ENCODE assay signal across 1 cellular context in the genomic region with DNA sequence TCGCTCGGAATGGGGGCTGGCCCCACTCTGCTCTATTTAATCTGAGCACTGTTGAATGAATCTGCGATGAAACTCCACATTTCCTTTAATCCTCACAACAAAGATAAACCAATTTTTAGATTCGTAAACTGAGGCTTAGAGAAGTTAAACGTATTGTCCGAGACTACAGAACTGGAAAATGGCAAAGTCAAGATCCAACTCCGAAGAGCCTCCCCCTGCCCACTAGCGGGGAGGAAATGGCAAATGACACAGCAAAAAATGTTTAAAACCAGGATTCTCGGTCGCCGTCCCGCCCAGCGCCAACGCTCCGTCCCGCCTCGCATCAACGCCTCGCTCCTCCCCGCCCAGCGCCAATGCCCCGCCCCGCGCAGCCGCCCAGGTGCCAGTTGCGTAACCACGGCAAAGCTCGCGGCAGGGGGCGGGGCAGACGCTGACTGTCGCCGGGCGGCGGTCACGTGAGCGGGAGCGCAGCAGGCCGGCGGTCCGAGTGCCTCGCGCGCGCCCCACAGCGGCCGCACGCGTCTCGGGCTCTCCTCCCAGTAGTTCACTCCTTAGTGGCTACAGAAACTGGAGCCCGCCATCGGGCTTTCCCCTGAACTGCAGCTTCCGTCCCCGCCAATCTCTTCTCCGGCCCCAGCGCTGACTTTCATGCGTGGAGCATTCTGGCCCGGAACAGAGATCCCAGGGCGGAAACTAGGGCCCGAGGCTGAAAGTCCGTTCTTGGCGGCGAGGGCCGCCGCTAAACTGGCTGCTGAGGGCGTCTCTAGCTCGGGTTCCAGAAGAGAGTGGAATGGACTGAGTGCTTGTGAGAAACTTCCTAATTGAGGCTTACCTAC.
TF ChIP-seq lines count a peak whose summit lies in the region.

No MANE protein-coding gene starts in this region.

TF ChIP-seq in HepG2, 621 proteins besides CTCF, POLR2A, EP300 and RAD21 (continues in another document):
- TF ChIP-seq, protein P1, sequence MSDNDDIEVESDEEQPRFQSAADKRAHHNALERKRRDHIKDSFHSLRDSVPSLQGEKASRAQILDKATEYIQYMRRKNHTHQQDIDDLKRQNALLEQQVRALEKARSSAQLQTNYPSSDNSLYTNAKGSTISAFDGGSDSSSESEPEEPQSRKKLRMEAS (IDR thresholded peaks at IDR 0.05), result peak; percentile 84
- no peak for TF ChIP-seq PRPF4 (IDR thresholded peaks at IDR 0.05; ENCODE audit: low read depth, low read length, poor library complexity, severe bottlenecking)
- no peak for TF ChIP-seq SYNCRIP (IDR thresholded peaks at IDR 0.05; ENCODE audit: insufficient read depth, low read depth, low read length)
- no peak for TF ChIP-seq ZNF136 (CRISPR knock-in tag; IDR thresholded peaks at IDR 0.05; ENCODE audit: low read depth)
- peak; percentile 73; the same call in 1 of the 2 replicates for TF ChIP-seq GFI1 (CRISPR knock-in tag; IDR thresholded peaks at IDR 0.05; ENCODE audit: borderline replicate concordance)
- TF ChIP-seq HNRNPL (IDR thresholded peaks at IDR 0.05; ENCODE audit: low read depth, low read length), result no peak
- no peak; the same call in 1 of the 2 replicates for TF ChIP-seq WIZ (CRISPR knock-in tag; IDR thresholded peaks at IDR 0.05)
- TF ChIP-seq ATRX (CRISPR knock-in tag; IDR thresholded peaks at IDR 0.05; ENCODE audit: borderline replicate concordance), result no peak
- TF ChIP-seq, protein P2, sequence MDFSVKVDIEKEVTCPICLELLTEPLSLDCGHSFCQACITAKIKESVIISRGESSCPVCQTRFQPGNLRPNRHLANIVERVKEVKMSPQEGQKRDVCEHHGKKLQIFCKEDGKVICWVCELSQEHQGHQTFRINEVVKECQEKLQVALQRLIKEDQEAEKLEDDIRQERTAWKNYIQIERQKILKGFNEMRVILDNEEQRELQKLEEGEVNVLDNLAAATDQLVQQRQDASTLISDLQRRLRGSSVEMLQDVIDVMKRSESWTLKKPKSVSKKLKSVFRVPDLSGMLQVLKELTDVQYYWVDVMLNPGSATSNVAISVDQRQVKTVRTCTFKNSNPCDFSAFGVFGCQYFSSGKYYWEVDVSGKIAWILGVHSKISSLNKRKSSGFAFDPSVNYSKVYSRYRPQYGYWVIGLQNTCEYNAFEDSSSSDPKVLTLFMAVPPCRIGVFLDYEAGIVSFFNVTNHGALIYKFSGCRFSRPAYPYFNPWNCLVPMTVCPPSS (IDR thresholded peaks at IDR 0.05), result no peak
- no peak for TF ChIP-seq ZMYM3 (CRISPR knock-in tag; IDR thresholded peaks at IDR 0.05)
- TF ChIP-seq PHF5A (CRISPR knock-in tag; IDR thresholded peaks at IDR 0.05; ENCODE audit: low read depth, unreplicated experiment), result peak; percentile 92
- no peak for TF ChIP-seq PAX8 (CRISPR knock-in tag; IDR thresholded peaks at IDR 0.05; ENCODE audit: borderline replicate concordance)
- no peak for TF ChIP-seq CREM (IDR thresholded peaks at IDR 0.05)
- no peak for TF ChIP-seq CREM (CRISPR knock-in tag; IDR thresholded peaks at IDR 0.05)
- TF ChIP-seq, protein P3, sequence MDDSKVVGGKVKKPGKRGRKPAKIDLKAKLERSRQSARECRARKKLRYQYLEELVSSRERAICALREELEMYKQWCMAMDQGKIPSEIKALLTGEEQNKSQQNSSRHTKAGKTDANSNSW (CRISPR knock-in tag; IDR thresholded peaks at IDR 0.05; ENCODE audit: borderline replicate concordance), result no peak
- peak; percentile 99 for TF ChIP-seq BHLHE40 (IDR thresholded peaks at IDR 0.05; ENCODE audit: low read length)
- TF ChIP-seq ZNF33A (CRISPR knock-in tag; IDR thresholded peaks at IDR 0.05; ENCODE audit: borderline replicate concordance), result no peak
- TF ChIP-seq ZNF552 (CRISPR knock-in tag; IDR thresholded peaks at IDR 0.05; ENCODE audit: borderline replicate concordance), result 0 out of 2 replicates have a peak, but pooled peaks have one; percentile 43
- TF ChIP-seq, protein P4, sequence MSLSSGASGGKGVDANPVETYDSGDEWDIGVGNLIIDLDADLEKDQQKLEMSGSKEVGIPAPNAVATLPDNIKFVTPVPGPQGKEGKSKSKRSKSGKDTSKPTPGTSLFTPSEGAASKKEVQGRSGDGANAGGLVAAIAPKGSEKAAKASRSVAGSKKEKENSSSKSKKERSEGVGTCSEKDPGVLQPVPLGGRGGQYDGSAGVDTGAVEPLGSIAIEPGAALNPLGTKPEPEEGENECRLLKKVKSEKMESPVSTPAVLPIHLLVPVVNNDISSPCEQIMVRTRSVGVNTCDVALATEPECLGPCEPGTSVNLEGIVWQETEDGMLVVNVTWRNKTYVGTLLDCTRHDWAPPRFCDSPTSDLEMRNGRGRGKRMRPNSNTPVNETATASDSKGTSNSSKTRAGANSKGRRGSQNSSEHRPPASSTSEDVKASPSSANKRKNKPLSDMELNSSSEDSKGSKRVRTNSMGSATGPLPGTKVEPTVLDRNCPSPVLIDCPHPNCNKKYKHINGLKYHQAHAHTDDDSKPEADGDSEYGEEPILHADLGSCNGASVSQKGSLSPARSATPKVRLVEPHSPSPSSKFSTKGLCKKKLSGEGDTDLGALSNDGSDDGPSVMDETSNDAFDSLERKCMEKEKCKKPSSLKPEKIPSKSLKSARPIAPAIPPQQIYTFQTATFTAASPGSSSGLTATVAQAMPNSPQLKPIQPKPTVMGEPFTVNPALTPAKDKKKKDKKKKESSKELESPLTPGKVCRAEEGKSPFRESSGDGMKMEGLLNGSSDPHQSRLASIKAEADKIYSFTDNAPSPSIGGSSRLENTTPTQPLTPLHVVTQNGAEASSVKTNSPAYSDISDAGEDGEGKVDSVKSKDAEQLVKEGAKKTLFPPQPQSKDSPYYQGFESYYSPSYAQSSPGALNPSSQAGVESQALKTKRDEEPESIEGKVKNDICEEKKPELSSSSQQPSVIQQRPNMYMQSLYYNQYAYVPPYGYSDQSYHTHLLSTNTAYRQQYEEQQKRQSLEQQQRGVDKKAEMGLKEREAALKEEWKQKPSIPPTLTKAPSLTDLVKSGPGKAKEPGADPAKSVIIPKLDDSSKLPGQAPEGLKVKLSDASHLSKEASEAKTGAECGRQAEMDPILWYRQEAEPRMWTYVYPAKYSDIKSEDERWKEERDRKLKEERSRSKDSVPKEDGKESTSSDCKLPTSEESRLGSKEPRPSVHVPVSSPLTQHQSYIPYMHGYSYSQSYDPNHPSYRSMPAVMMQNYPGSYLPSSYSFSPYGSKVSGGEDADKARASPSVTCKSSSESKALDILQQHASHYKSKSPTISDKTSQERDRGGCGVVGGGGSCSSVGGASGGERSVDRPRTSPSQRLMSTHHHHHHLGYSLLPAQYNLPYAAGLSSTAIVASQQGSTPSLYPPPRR (CRISPR knock-in tag; IDR thresholded peaks at IDR 0.05; ENCODE audit: borderline replicate concordance), result peak; percentile 63; the same call in 1 of the 2 replicates
- TF ChIP-seq, protein P5, sequence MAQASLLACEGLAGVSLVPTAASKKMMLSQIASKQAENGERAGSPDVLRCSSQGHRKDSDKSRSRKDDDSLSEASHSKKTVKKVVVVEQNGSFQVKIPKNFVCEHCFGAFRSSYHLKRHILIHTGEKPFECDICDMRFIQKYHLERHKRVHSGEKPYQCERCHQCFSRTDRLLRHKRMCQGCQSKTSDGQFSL (CRISPR knock-in tag; IDR thresholded peaks at IDR 0.05), result no peak
- no peak for TF ChIP-seq KMT2A (CRISPR knock-in tag; IDR thresholded peaks at IDR 0.05)
- no peak for TF ChIP-seq ATM (IDR thresholded peaks at IDR 0.05; ENCODE audit: borderline replicate concordance)
- TF ChIP-seq, protein P6, sequence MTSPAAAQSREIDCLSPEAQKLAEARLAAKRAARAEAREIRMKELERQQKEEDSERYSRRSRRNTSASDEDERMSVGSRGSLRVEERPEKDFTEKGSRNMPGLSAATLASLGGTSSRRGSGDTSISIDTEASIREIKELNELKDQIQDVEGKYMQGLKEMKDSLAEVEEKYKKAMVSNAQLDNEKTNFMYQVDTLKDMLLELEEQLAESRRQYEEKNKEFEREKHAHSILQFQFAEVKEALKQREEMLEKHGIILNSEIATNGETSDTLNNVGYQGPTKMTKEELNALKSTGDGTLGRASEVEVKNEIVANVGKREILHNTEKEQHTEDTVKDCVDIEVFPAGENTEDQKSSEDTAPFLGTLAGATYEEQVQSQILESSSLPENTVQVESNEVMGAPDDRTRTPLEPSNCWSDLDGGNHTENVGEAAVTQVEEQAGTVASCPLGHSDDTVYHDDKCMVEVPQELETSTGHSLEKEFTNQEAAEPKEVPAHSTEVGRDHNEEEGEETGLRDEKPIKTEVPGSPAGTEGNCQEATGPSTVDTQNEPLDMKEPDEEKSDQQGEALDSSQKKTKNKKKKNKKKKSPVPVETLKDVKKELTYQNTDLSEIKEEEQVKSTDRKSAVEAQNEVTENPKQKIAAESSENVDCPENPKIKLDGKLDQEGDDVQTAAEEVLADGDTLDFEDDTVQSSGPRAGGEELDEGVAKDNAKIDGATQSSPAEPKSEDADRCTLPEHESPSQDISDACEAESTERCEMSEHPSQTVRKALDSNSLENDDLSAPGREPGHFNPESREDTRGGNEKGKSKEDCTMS (CRISPR knock-in tag; conservative IDR thresholded peaks at IDR 0.05), result no peak
- TF ChIP-seq ZNF558 (CRISPR knock-in tag; IDR thresholded peaks at IDR 0.05; ENCODE audit: borderline replicate concordance), result 0 out of 2 replicates have a peak, but pooled peaks have one; percentile 39
- TF ChIP-seq, protein P7, sequence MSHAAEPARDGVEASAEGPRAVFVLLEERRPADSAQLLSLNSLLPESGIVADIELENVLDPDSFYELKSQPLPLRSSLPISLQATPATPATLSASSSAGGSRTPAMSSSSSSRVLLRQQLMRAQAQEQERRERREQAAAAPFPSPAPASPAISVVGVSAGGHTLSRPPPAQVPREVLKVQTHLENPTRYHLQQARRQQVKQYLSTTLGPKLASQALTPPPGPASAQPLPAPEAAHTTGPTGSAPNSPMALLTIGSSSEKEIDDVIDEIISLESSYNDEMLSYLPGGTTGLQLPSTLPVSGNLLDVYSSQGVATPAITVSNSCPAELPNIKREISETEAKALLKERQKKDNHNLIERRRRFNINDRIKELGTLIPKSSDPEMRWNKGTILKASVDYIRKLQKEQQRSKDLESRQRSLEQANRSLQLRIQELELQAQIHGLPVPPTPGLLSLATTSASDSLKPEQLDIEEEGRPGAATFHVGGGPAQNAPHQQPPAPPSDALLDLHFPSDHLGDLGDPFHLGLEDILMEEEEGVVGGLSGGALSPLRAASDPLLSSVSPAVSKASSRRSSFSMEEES (CRISPR knock-in tag; IDR thresholded peaks at IDR 0.05), result peak; percentile 90
- TF ChIP-seq, protein P8, sequence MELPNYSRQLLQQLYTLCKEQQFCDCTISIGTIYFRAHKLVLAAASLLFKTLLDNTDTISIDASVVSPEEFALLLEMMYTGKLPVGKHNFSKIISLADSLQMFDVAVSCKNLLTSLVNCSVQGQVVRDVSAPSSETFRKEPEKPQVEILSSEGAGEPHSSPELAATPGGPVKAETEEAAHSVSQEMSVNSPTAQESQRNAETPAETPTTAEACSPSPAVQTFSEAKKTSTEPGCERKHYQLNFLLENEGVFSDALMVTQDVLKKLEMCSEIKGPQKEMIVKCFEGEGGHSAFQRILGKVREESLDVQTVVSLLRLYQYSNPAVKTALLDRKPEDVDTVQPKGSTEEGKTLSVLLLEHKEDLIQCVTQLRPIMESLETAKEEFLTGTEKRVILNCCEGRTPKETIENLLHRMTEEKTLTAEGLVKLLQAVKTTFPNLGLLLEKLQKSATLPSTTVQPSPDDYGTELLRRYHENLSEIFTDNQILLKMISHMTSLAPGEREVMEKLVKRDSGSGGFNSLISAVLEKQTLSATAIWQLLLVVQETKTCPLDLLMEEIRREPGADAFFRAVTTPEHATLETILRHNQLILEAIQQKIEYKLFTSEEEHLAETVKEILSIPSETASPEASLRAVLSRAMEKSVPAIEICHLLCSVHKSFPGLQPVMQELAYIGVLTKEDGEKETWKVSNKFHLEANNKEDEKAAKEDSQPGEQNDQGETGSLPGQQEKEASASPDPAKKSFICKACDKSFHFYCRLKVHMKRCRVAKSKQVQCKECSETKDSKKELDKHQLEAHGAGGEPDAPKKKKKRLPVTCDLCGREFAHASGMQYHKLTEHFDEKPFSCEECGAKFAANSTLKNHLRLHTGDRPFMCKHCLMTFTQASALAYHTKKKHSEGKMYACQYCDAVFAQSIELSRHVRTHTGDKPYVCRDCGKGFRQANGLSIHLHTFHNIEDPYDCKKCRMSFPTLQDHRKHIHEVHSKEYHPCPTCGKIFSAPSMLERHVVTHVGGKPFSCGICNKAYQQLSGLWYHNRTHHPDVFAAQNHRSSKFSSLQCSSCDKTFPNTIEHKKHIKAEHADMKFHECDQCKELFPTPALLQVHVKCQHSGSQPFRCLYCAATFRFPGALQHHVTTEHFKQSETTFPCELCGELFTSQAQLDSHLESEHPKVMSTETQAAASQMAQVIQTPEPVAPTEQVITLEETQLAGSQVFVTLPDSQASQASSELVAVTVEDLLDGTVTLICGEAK (IDR thresholded peaks at IDR 0.05), result no peak
- TF ChIP-seq, protein P8 (CRISPR knock-in tag; IDR thresholded peaks at IDR 0.05), result peak; percentile 27; the same call in 1 of the 2 replicates
- no peak for TF ChIP-seq ZNF20 (CRISPR knock-in tag; IDR thresholded peaks at IDR 0.05)
- peak; percentile 70 for TF ChIP-seq FOSL2 (CRISPR knock-in tag; IDR thresholded peaks at IDR 0.05)
- TF ChIP-seq PCBP1 (IDR thresholded peaks at IDR 0.05; ENCODE audit: borderline replicate concordance, low read depth, low read length), result no peak
- peak; percentile 98 for TF ChIP-seq ZC3H13 (CRISPR knock-in tag; IDR thresholded peaks at IDR 0.05)
- no peak for TF ChIP-seq ZNF260 (CRISPR knock-in tag; IDR thresholded peaks at IDR 0.05; ENCODE audit: borderline replicate concordance, low read depth)
- TF ChIP-seq ZNF572 (CRISPR knock-in tag; IDR thresholded peaks at IDR 0.05), result peak; percentile 55; the same call in 1 of the 2 replicates
